In the genomic region with DNA sequence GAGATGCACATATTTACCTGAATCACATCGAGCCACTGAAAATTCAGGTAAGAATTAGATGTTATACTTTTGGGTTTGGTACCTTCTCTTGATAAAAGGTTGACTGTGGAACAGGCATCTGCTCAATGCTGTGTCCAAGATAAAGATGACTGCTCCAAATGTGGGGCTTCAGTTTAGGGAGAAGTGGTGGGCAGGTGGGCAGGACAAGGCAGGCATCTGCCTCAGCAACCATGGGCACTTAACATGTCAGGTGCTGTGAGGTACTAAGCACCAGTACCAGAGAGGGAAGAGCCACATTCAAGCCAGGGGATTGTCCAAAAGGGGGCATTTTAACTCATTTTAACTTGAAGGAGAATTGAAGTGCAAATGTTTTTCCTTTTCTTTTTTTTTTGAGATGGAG, we compare ENCODE assay signal across 17 cellular contexts. TPM values are rescaled to one million over a fixed set of nuclear protein-coding genes. Genes with fewer than 3 reads are reported as not detected.
DNase-seq lines count a peak whose midpoint lies in the region; ATAC-seq and TF ChIP-seq lines count a peak whose summit lies in the region.
"Had no signal": no experiment of that assay in that cellular context is flagged by ENCODE, and none has a peak within 500 bp of the region (broad histone marks: within the 10 kb centered on the region; RNA-seq: fewer than 3 reads in every experiment).

No MANE protein-coding gene starts in this region.

- H3K27ac Mint-ChIP-seq in activated naive CD4-positive, alpha-beta T cell treated with anti-CD3 and anti-CD28 coated beads, Interleukin-2, amount 10 ng/mL, durations not matched to agents 7 days and 5 days = peak overlapping the region; percentile 64
- H3K27ac Mint-ChIP-seq in GM23338 = peak overlapping the region; percentile 38; the same call in 1 of the 2 replicates
- H3K27ac Mint-ChIP-seq in activated T-helper 2 cell treated with anti-CD3 and anti-CD28 coated beads, Interferon-gamma antibody, Interleukin-2, Interleukin-4, amounts not matched to agents 10 μg/mL and 5 μg/mL and 100 μg/mL, durations not matched to agents 14 hours and 24 hours and 36 hours = peak overlapping the region; percentile 39
- peak overlapping the region; percentile 66 for H3K27ac Mint-ChIP-seq in mesothelial cell of epicardium
- H3K27ac Mint-ChIP-seq in chondrocyte (ENCODE audit: unreplicated experiment) = no peak overlapping the region

- no peak overlapping the region for H2AFZ ChIP-seq in GM23338

- peaks cover 7% of the 10 kb centered on the region; the same call in 1 of the 2 replicates for H3F3A ChIP-seq in GM23338 (replicated peaks; ENCODE audit: low read depth)

- peaks cover 10% of the 10 kb centered on the region for H4K20me1 ChIP-seq in GM23338 (replicated peaks; ENCODE audit: insufficient read depth)

- no peaks in the 10 kb centered on the region for H3K27me3 ChIP-seq in GM23338 (ENCODE audit: insufficient read depth)

- H3K27me3 Mint-ChIP-seq in activated naive CD4-positive, alpha-beta T cell treated with anti-CD3 and anti-CD28 coated beads, Interleukin-2, amount 10 ng/mL, durations not matched to agents 7 days and 5 days = no peaks in the 10 kb centered on the region
- H3K27me3 Mint-ChIP-seq in GM23338 (ENCODE audit: insufficient read depth, low read depth, poor library complexity) (peaks cover 10% of the 10 kb centered on the region), mesothelial cell of epicardium (ENCODE audit: low read depth) (no peaks in the 10 kb centered on the region), chondrocyte (ENCODE audit: low read depth) (no peaks in the 10 kb centered on the region)
- H3K27me3 Mint-ChIP-seq in activated T-helper 2 cell treated with anti-CD3 and anti-CD28 coated beads, Interferon-gamma antibody, Interleukin-2, Interleukin-4, amounts not matched to agents 10 μg/mL and 5 μg/mL and 100 μg/mL, durations not matched to agents 14 hours and 24 hours and 36 hours (ENCODE audit: low read depth) = no peaks in the 10 kb centered on the region

- H3K27ac ChIP-seq in GM23338 (ENCODE audit: low read depth) = no peak overlapping the region
- H3K27ac ChIP-seq: C4-2B had no signal

- intact Hi-C loops in activated T-helper 2 cell treated with anti-CD3 and anti-CD28 coated beads, Interferon-gamma antibody, Interleukin-2, Interleukin-4, amounts not matched to agents 10 μg/mL and 5 μg/mL and 100 μg/mL, durations not matched to agents 14 hours and 24 hours and 36 hours (cut with micrococcal nuclease) = no loop called here

- H3K4me3 ChIP-seq in GM23338 = no peak overlapping the region

- H3K4me3 Mint-ChIP-seq in activated naive CD4-positive, alpha-beta T cell treated with anti-CD3 and anti-CD28 coated beads, Interleukin-2, amount 10 ng/mL, durations not matched to agents 7 days and 5 days = no peak overlapping the region
- H3K4me3 Mint-ChIP-seq in GM23338 (no peak overlapping the region), mesothelial cell of epicardium (no peak overlapping the region), chondrocyte (ENCODE audit: unreplicated experiment) (no peak overlapping the region)
- H3K4me3 Mint-ChIP-seq in activated T-helper 2 cell treated with anti-CD3 and anti-CD28 coated beads, Interferon-gamma antibody, Interleukin-2, Interleukin-4, amounts not matched to agents 10 μg/mL and 5 μg/mL and 100 μg/mL, durations not matched to agents 14 hours and 24 hours and 36 hours (ENCODE audit: low read depth) = no peak overlapping the region

- peaks cover 3% of the 10 kb centered on the region; the same call in 1 of the 2 replicates for H3K9me2 ChIP-seq in GM23338 (ENCODE audit: insufficient read depth)

- no peak overlapping the region for H3K4me2 ChIP-seq in GM23338

- no peaks in the 10 kb centered on the region for H3K4me1 ChIP-seq in GM23338 (ENCODE audit: insufficient read depth)

- H3K4me1 Mint-ChIP-seq in activated naive CD4-positive, alpha-beta T cell treated with anti-CD3 and anti-CD28 coated beads, Interleukin-2, amount 10 ng/mL, durations not matched to agents 7 days and 5 days = peaks cover 16% of the 10 kb centered on the region
- H3K4me1 Mint-ChIP-seq in GM23338 (no peaks in the 10 kb centered on the region; the same call in 2 of the 3 replicates), mesothelial cell of epicardium (no peaks in the 10 kb centered on the region), chondrocyte (ENCODE audit: low read depth) (no peaks in the 10 kb centered on the region)
- peaks cover 19% of the 10 kb centered on the region for H3K4me1 Mint-ChIP-seq in activated T-helper 2 cell treated with anti-CD3 and anti-CD28 coated beads, Interferon-gamma antibody, Interleukin-2, Interleukin-4, amounts not matched to agents 10 μg/mL and 5 μg/mL and 100 μg/mL, durations not matched to agents 14 hours and 24 hours and 36 hours (ENCODE audit: low read depth)

- H3K9me3 Mint-ChIP-seq in activated naive CD4-positive, alpha-beta T cell treated with anti-CD3 and anti-CD28 coated beads, Interleukin-2, amount 10 ng/mL, durations not matched to agents 7 days and 5 days = no peaks in the 10 kb centered on the region
- H3K9me3 Mint-ChIP-seq in GM23338 (peaks cover 5% of the 10 kb centered on the region; the same call in 2 of the 3 replicates), mesothelial cell of epicardium (peaks cover 6% of the 10 kb centered on the region), chondrocyte (ENCODE audit: low read depth) (peaks cover 3% of the 10 kb centered on the region)
- no peaks in the 10 kb centered on the region for H3K9me3 Mint-ChIP-seq in activated T-helper 2 cell treated with anti-CD3 and anti-CD28 coated beads, Interferon-gamma antibody, Interleukin-2, Interleukin-4, amounts not matched to agents 10 μg/mL and 5 μg/mL and 100 μg/mL, durations not matched to agents 14 hours and 24 hours and 36 hours

- CTCF ChIA-PET in activated naive CD4-positive, alpha-beta T cell treated with anti-CD3 and anti-CD28 coated beads, Interleukin-2, amount 10 ng/mL, durations not matched to agents 7 days and 5 days (lab: Charles Lee) = interaction anchor here (1.1 kb wide), 1 partner anchor 46 kb away, joined by 8 read pairs; no protein-coding TSS in a partner anchor

- no peak for ATAC-seq in GM23338
- ATAC-seq: Right ventricle myocardium inferior had no signal

- TF ChIP-seq CTCF in GM23338 (conservative IDR thresholded peaks at IDR 0.05; ENCODE audit: low read depth in 2 of 2) = no peak
- no peak for TF ChIP-seq CTCF in mesothelial cell of epicardium (IDR thresholded peaks at IDR 0.05; ENCODE audit: unreplicated experiment)
- no peak for TF ChIP-seq CTCF in chondrocyte (IDR thresholded peaks at IDR 0.05)

- DNase-seq in activated naive CD4-positive, alpha-beta T cell treated with anti-CD3 and anti-CD28 coated beads, Interleukin-2, amount 10 ng/mL, durations not matched to agents 7 days and 5 days = no peak
- DNase-seq in activated naive CD4-positive, alpha-beta T cell treated with Interleukin-2 at 50 U/mL for 16 hours = no peak
- no peak for DNase-seq in GM23338 (ENCODE audit: low spot score)
- no peak for DNase-seq in activated T-helper 2 cell treated with anti-CD3 and anti-CD28 coated beads, Interferon-gamma antibody, Interleukin-2, Interleukin-4, amounts not matched to agents 10 μg/mL and 5 μg/mL and 100 μg/mL, durations not matched to agents 14 hours and 24 hours and 36 hours (ENCODE audit: low spot score)
- no peak for DNase-seq in mesothelial cell of epicardium (ENCODE audit: low spot score in 2 of 2, unreplicated experiment in 2 of 2)
- no peak for DNase-seq in DMS79 treated with DMSO at 0.1 percent for 48 hours (lab: John Stamatoyannopoulos, UW)
- DNase-seq in SW480 (ENCODE audit: low spot score) = no peak
- DNase-seq in chondrocyte (ENCODE audit: low spot score) = no peak
- DNase-seq: AML-193, GOT3, NCI-H1105, NCI-H1694, NCI-H2107, NCI-H510A treated with DMSO at 0.1 percent for 48 hours, NCI-H774 had no signal

- H3K79me2 ChIP-seq in GM23338 (replicated peaks; ENCODE audit: insufficient read depth) = peaks cover 7% of the 10 kb centered on the region

- H3K36me3 ChIP-seq in GM23338 (ENCODE audit: insufficient read depth) = peaks cover 54% of the 10 kb centered on the region

- peaks cover 68% of the 10 kb centered on the region for H3K36me3 Mint-ChIP-seq in activated naive CD4-positive, alpha-beta T cell treated with anti-CD3 and anti-CD28 coated beads, Interleukin-2, amount 10 ng/mL, durations not matched to agents 7 days and 5 days
- H3K36me3 Mint-ChIP-seq in GM23338 (ENCODE audit: low read depth) (peaks cover 87% of the 10 kb centered on the region), mesothelial cell of epicardium (peaks cover 44% of the 10 kb centered on the region), chondrocyte (ENCODE audit: low read depth) (peaks cover 26% of the 10 kb centered on the region)
- H3K36me3 Mint-ChIP-seq in activated T-helper 2 cell treated with anti-CD3 and anti-CD28 coated beads, Interferon-gamma antibody, Interleukin-2, Interleukin-4, amounts not matched to agents 10 μg/mL and 5 μg/mL and 100 μg/mL, durations not matched to agents 14 hours and 24 hours and 36 hours (ENCODE audit: low read depth) = peaks cover 81% of the 10 kb centered on the region

TF ChIP-seq in GM23338, 12 proteins besides CTCF, POLR2A, EP300 and RAD21 (continues in another document):
- TF ChIP-seq, protein P1, sequence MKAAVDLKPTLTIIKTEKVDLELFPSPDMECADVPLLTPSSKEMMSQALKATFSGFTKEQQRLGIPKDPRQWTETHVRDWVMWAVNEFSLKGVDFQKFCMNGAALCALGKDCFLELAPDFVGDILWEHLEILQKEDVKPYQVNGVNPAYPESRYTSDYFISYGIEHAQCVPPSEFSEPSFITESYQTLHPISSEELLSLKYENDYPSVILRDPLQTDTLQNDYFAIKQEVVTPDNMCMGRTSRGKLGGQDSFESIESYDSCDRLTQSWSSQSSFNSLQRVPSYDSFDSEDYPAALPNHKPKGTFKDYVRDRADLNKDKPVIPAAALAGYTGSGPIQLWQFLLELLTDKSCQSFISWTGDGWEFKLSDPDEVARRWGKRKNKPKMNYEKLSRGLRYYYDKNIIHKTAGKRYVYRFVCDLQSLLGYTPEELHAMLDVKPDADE (IDR thresholded peaks at IDR 0.05) = no peak

RNA-seq across cellular contexts. Expression of a gene that starts 14.0 kb away (rescaled TPM):
- total RNA-seq in GM23338 (2014; rRNA removed; shearing (Covaris generic)) = 52.9 and 60.5 TPM in 2 replicates
- polyA plus RNA-seq in GM23338 (2016; fragmentation: Nextera tagmentation; extraction: Ambion mirVana) = 62.9 and 72.3 TPM in 2 replicates
- total RNA-seq in activated T-helper 2 cell treated with anti-CD3 and anti-CD28 coated beads, Interferon-gamma antibody, Interleukin-2, Interleukin-4, amounts not matched to agents 10 μg/mL and 5 μg/mL and 100 μg/mL, durations not matched to agents 14 hours and 24 hours and 36 hours = 272 and 273 TPM in 2 replicates
- total RNA-seq in mesothelial cell of epicardium = 54.0 to 60.8 TPM (median 55.4 TPM) in 3 replicates
- 24.7 to 49.5 TPM (median 25.1 TPM) in 3 replicates for total RNA-seq in chondrocyte

RNA-seq across cellular contexts. Expression of a gene that starts 41.0 kb away (rescaled TPM):
- total RNA-seq in GM23338 (2014; rRNA removed; shearing (Covaris generic)) = 20.5 and 36.4 TPM in 2 replicates
- 30.1 and 32.0 TPM in 2 replicates for polyA plus RNA-seq in GM23338 (2016; fragmentation: Nextera tagmentation; extraction: Ambion mirVana)
- 93.6 and 102 TPM in 2 replicates for total RNA-seq in activated T-helper 2 cell treated with anti-CD3 and anti-CD28 coated beads, Interferon-gamma antibody, Interleukin-2, Interleukin-4, amounts not matched to agents 10 μg/mL and 5 μg/mL and 100 μg/mL, durations not matched to agents 14 hours and 24 hours and 36 hours
- total RNA-seq in mesothelial cell of epicardium (69.5 to 77.1 TPM (median 71.6 TPM) in 3 replicates), chondrocyte (15.8 to 25.6 TPM (median 16.7 TPM) in 3 replicates)
